ENCODE assay signal across 7 cellular contexts in genomic region chr1:203287896-203288295, GRCh38. TPM values are rescaled to one million over a fixed set of nuclear protein-coding genes. Genes with fewer than 3 reads are reported as not detected.
DNase-seq lines count a peak whose midpoint lies in the region; ATAC-seq and TF ChIP-seq lines count a peak whose summit lies in the region.

No MANE protein-coding gene starts in this region.

- intact Hi-C loops in activated T-helper 1 cell treated with anti-CD3 and anti-CD28 coated beads, Interleukin-12 subunit alpha, Interleukin-12 subunit beta, Interleukin-2, Interleukin-4 antibody, amounts not matched to agents 30 ng/mL and 10 ng/mL and 1 ng/mL, durations not matched to agents 14 hours and 24 hours and 36 hours (cut with micrococcal nuclease) = loop anchor here (1.0 to 10.0 kb wide), 6 partner anchors 10 to 1917 kb away; partner anchors contain the start of genes ATP2B4, LAX1, PCAT6 and ZBED6
- intact Hi-C loops in right lobe of liver (cut with DNase I) = no loop called here

- H3K27ac ChIP-seq in right lobe of liver = peak overlapping the region; percentile 56 to 72 (median 68)
- peak overlapping the region; percentile 80 for H3K27ac ChIP-seq in stomach smooth muscle (ENCODE audit: low read length)

- no peak for DNase-seq in Jurkat, Clone E6-1 (ENCODE audit: low read depth, low spot score)
- DNase-seq in activated T-helper 1 cell treated with anti-CD3 and anti-CD28 coated beads, Interleukin-12 subunit alpha, Interleukin-12 subunit beta, Interleukin-2, Interleukin-4 antibody, amounts not matched to agents 30 ng/mL and 10 ng/mL and 1 ng/mL, durations not matched to agents 14 hours and 24 hours and 36 hours (ENCODE audit: low spot score) = no peak
- no peak for DNase-seq in right lobe of liver
- no peak for DNase-seq in GM20000 (ENCODE audit: low spot score)

- H3K36me3 Mint-ChIP-seq in activated T-helper 1 cell treated with anti-CD3 and anti-CD28 coated beads, Interleukin-12 subunit alpha, Interleukin-12 subunit beta, Interleukin-2, Interleukin-4 antibody, amounts not matched to agents 30 ng/mL and 10 ng/mL and 1 ng/mL, durations not matched to agents 14 hours and 24 hours and 36 hours (ENCODE audit: low read depth) = peaks cover 2% of the 10 kb centered on the region

- H3K4me1 ChIP-seq in right lobe of liver = peaks cover 0 to 19% (median 5%) of the 10 kb centered on the region in 4 donors
- peaks cover 64% of the 10 kb centered on the region for H3K4me1 ChIP-seq in stomach smooth muscle (ENCODE audit: control insufficient read depth, insufficient read depth, low read length)

- no peak for TF ChIP-seq POLR2A in right lobe of liver (IDR thresholded peaks at IDR 0.05)

- no peaks in the 10 kb centered on the region for H3K27me3 Mint-ChIP-seq in activated T-helper 1 cell treated with anti-CD3 and anti-CD28 coated beads, Interleukin-12 subunit alpha, Interleukin-12 subunit beta, Interleukin-2, Interleukin-4 antibody, amounts not matched to agents 30 ng/mL and 10 ng/mL and 1 ng/mL, durations not matched to agents 14 hours and 24 hours and 36 hours (ENCODE audit: insufficient read depth)

- ATAC-seq in right lobe of liver (no peak), GM21423 (IDR thresholded peaks at IDR 0.05; ENCODE audit: unreplicated experiment) (no peak), GM21786 (IDR thresholded peaks at IDR 0.05; ENCODE audit: unreplicated experiment) (no peak)

- 61% methylated on average over 4 of the region's 5 CpGs for WGBS in right lobe of liver (ENCODE audit: insufficient coverage, low coverage, low lambda C conversion rate, missing lambda C conversion rate)

- peak overlapping the region in 1 of 2 donors; percentile 27 for H3K9ac ChIP-seq in stomach smooth muscle (ENCODE audit: low read length in 2 of 2)

- H3K9me3 Mint-ChIP-seq in activated T-helper 1 cell treated with anti-CD3 and anti-CD28 coated beads, Interleukin-12 subunit alpha, Interleukin-12 subunit beta, Interleukin-2, Interleukin-4 antibody, amounts not matched to agents 30 ng/mL and 10 ng/mL and 1 ng/mL, durations not matched to agents 14 hours and 24 hours and 36 hours = no peaks in the 10 kb centered on the region

- H3K9me3 ChIP-seq in right lobe of liver (no peaks in the 10 kb centered on the region), stomach smooth muscle (ENCODE audit: control insufficient read depth in 2 of 2, low read length in 2 of 2) (no peaks in the 10 kb centered on the region)

- TF ChIP-seq CTCF in right lobe of liver (IDR thresholded peaks at IDR 0.05) (no peak), GM20000 (IDR thresholded peaks at IDR 0.05; ENCODE audit: extremely low read depth, missing control alignments) (no peak)

- H3K4me3 ChIP-seq in Jurkat, Clone E6-1 (ENCODE audit: low read length) = peak overlapping the region; percentile 37; the same call in 1 of the 2 replicates
- H3K4me3 ChIP-seq in right lobe of liver (no peak overlapping the region), stomach smooth muscle (ENCODE audit: low read length in 2 of 2) (no peak overlapping the region)

- peak overlapping the region; percentile 99 for H3K27ac Mint-ChIP-seq in activated T-helper 1 cell treated with anti-CD3 and anti-CD28 coated beads, Interleukin-12 subunit alpha, Interleukin-12 subunit beta, Interleukin-2, Interleukin-4 antibody, amounts not matched to agents 30 ng/mL and 10 ng/mL and 1 ng/mL, durations not matched to agents 14 hours and 24 hours and 36 hours

- H3K36me3 ChIP-seq in right lobe of liver = no peaks in the 10 kb centered on the region
- no peaks in the 10 kb centered on the region for H3K36me3 ChIP-seq in stomach smooth muscle (ENCODE audit: control insufficient read depth in 2 of 2, insufficient read depth in 2 of 2, low read length in 2 of 2)

- peak overlapping the region; percentile 83 for H3K4me3 Mint-ChIP-seq in activated T-helper 1 cell treated with anti-CD3 and anti-CD28 coated beads, Interleukin-12 subunit alpha, Interleukin-12 subunit beta, Interleukin-2, Interleukin-4 antibody, amounts not matched to agents 30 ng/mL and 10 ng/mL and 1 ng/mL, durations not matched to agents 14 hours and 24 hours and 36 hours

- H3K4me1 Mint-ChIP-seq in activated T-helper 1 cell treated with anti-CD3 and anti-CD28 coated beads, Interleukin-12 subunit alpha, Interleukin-12 subunit beta, Interleukin-2, Interleukin-4 antibody, amounts not matched to agents 30 ng/mL and 10 ng/mL and 1 ng/mL, durations not matched to agents 14 hours and 24 hours and 36 hours (ENCODE audit: low read depth) = peaks cover 80% of the 10 kb centered on the region

- H3K27me3 ChIP-seq in right lobe of liver (no peaks in the 10 kb centered on the region), stomach smooth muscle (ENCODE audit: control insufficient read depth in 1 of 2, insufficient read depth in 2 of 2, low read length in 2 of 2) (no peaks in the 10 kb centered on the region)

RNA-seq across cellular contexts. Expression of gene BTG2, which starts 17.4 kb away (rescaled TPM):
- 7.1 TPM for polyA plus RNA-seq in Jurkat, Clone E6-1 (2012; ENCODE audit: insufficient read depth, insufficient read length)
- 137 and 139 TPM in 2 replicates for total RNA-seq in activated T-helper 1 cell treated with anti-CD3 and anti-CD28 coated beads, Interleukin-12 subunit alpha, Interleukin-12 subunit beta, Interleukin-2, Interleukin-4 antibody, amounts not matched to agents 30 ng/mL and 10 ng/mL and 1 ng/mL, durations not matched to agents 14 hours and 24 hours and 36 hours
- total RNA-seq in right lobe of liver = 10 to 100 TPM in 1 of 6 experiments, 1 to 10 TPM in 5; 2.0 to 11.2 (median 5.4) TPM

RNA-seq across cellular contexts. Expression of gene CHIT1, which starts 58.4 kb away (rescaled TPM):
- polyA plus RNA-seq in Jurkat, Clone E6-1 (2012; ENCODE audit: insufficient read depth, insufficient read length) = not detected
- total RNA-seq in activated T-helper 1 cell treated with anti-CD3 and anti-CD28 coated beads, Interleukin-12 subunit alpha, Interleukin-12 subunit beta, Interleukin-2, Interleukin-4 antibody, amounts not matched to agents 30 ng/mL and 10 ng/mL and 1 ng/mL, durations not matched to agents 14 hours and 24 hours and 36 hours = 0.15 and 0.52 TPM in 2 replicates
- total RNA-seq in right lobe of liver = under 1 TPM in 3 of 6 experiments, not detected in 3; 0.46 to 0.61 (median 0.46) TPM

Comparison
In these comparisons a context has a peak if more than half of its experiments do, and no peak if none do; other contexts are left out.
1. RNA of gene BTG2, which starts 17.4 kb away (total RNA-seq): 137 to 139 TPM in activated T-helper 1 cell treated with anti-CD3 and anti-CD28 coated beads, Interleukin-12 subunit alpha, Interleukin-12 subunit beta, Interleukin-2, Interleukin-4 antibody, amounts not matched to agents 30 ng/mL and 10 ng/mL and 1 ng/mL, durations not matched to agents 14 hours and 24 hours and 36 hours; 2.0 to 11.2 TPM in right lobe of liver; every median in the first group is over 10 times any median in the second.